Comparison of ENCODE assay signal across 1 cellular context in the genomic region with DNA sequence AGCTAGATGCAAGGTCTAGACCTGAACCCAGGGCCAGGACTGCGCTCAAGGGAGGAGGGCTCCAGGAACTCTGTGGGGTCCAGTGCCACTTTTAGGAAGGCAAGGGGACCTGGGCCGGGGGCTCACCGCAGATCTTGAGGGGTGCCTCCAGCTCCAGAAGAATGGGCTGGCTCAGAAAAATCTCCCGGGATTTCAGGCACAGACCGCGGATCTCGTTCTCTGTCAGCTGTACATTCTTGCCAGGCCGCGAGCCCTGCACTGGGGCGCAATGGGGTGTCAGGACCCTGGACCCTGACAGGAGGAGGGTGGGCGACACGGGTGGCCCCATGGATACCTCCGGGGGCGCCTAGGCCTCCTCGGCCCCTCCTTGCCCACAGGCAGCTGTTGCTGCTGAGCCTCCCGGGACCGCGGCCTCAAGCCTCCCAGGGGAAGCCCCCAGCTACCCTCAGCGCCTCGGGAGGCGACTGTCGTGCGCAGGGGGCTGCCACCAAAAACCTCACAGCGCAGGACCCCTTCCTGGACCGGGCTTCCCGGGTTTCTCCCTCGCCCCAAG.
TF ChIP-seq lines count a peak whose summit lies in the region.

No MANE protein-coding gene starts in this region.

TF ChIP-seq in K562, 482 proteins besides CTCF, POLR2A, EP300 and RAD21 (continued from another document and continues in another):
- TF ChIP-seq, protein P1, sequence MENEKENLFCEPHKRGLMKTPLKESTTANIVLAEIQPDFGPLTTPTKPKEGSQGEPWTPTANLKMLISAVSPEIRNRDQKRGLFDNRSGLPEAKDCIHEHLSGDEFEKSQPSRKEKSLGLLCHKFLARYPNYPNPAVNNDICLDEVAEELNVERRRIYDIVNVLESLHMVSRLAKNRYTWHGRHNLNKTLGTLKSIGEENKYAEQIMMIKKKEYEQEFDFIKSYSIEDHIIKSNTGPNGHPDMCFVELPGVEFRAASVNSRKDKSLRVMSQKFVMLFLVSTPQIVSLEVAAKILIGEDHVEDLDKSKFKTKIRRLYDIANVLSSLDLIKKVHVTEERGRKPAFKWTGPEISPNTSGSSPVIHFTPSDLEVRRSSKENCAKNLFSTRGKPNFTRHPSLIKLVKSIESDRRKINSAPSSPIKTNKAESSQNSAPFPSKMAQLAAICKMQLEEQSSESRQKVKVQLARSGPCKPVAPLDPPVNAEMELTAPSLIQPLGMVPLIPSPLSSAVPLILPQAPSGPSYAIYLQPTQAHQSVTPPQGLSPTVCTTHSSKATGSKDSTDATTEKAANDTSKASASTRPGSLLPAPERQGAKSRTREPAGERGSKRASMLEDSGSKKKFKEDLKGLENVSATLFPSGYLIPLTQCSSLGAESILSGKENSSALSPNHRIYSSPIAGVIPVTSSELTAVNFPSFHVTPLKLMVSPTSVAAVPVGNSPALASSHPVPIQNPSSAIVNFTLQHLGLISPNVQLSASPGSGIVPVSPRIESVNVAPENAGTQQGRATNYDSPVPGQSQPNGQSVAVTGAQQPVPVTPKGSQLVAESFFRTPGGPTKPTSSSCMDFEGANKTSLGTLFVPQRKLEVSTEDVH (IDR thresholded peaks at IDR 0.05; ENCODE audit: low read depth, partially characterized antibody): no peak
- TF ChIP-seq NCOA4 (IDR thresholded peaks at IDR 0.05; ENCODE audit: partially characterized antibody) (no peak), RBM14 (IDR thresholded peaks at IDR 0.05; ENCODE audit: borderline replicate concordance, insufficient read depth, low read depth, low read length) (no peak), ZBTB17 (CRISPR knock-in tag; IDR thresholded peaks at IDR 0.05) (no peak), NR2C2 (CRISPR knock-in tag; IDR thresholded peaks at IDR 0.05) (0 out of 2 replicates have a peak, but pooled peaks have one; percentile 34), NR2C2 (tag; IDR thresholded peaks at IDR 0.05) (no peak), ZNF253 (CRISPR knock-in tag; conservative IDR thresholded peaks at IDR 0.05) (no peak), ZBTB8A (IDR thresholded peaks at IDR 0.05; ENCODE audit: partially characterized antibody) (no peak), NRF1 (conservative IDR thresholded peaks at IDR 0.05 in 1 of 2, IDR thresholded peaks at IDR 0.05 in 1 of 2) (peak; percentile 50 to 61), RFX1 (IDR thresholded peaks at IDR 0.05) (no peak), ZNF668 (CRISPR knock-in tag; IDR thresholded peaks at IDR 0.05) (no peak), HCFC1 (IDR thresholded peaks at IDR 0.05; ENCODE audit: low read depth, low read length) (no peak), SRSF1 (IDR thresholded peaks at IDR 0.05; ENCODE audit: low read depth, low read length) (no peak), ZNF3 (CRISPR knock-in tag; IDR thresholded peaks at IDR 0.05) (no peak), TCFL5 (CRISPR knock-in tag; conservative IDR thresholded peaks at IDR 0.05) (no peak), HNRNPK (IDR thresholded peaks at IDR 0.05; ENCODE audit: low read depth, low read length, poor library complexity, severe bottlenecking) (no peak), XRCC3 (IDR thresholded peaks at IDR 0.05) (no peak), MBD2 (IDR thresholded peaks at IDR 0.05; ENCODE audit: borderline replicate concordance, low read depth) (no peak), NCOA2 (IDR thresholded peaks at IDR 0.05; ENCODE audit: partially characterized antibody in 2 of 2) (no peak), MYC (IDR thresholded peaks at IDR 0.05; ENCODE audit: low read depth, low read length) (no peak), MYC (CRISPR knock-in tag; IDR thresholded peaks at IDR 0.05; ENCODE audit: borderline replicate concordance, low read depth) (no peak), ARID1B (IDR thresholded peaks at IDR 0.05) (no peak), FOXK1 (CRISPR knock-in tag; IDR thresholded peaks at IDR 0.05; ENCODE audit: borderline replicate concordance) (0 out of 2 replicates have a peak, but pooled peaks have one; percentile 9), CBX5 (IDR thresholded peaks at IDR 0.05; ENCODE audit: borderline replicate concordance, low read depth) (no peak), MYBL2 (IDR thresholded peaks at IDR 0.05; ENCODE audit: low read depth) (no peak), MYBL2 (CRISPR knock-in tag; IDR thresholded peaks at IDR 0.05; ENCODE audit: borderline replicate concordance) (no peak), ZNF324 (CRISPR knock-in tag; IDR thresholded peaks at IDR 0.05) (no peak), BRF1 (IDR thresholded peaks at IDR 0.05; ENCODE audit: borderline replicate concordance, extremely low read depth, insufficient read length) (no peak), MAFG (tag; conservative IDR thresholded peaks at IDR 0.05) (no peak), ZKSCAN1 (IDR thresholded peaks at IDR 0.05; ENCODE audit: low read depth, low read length) (no peak), TFAM (CRISPR knock-in tag; conservative IDR thresholded peaks at IDR 0.05) (no peak), ZNF24 (IDR thresholded peaks at IDR 0.05) (no peak), SMC3 (conservative IDR thresholded peaks at IDR 0.05; ENCODE audit: insufficient read depth, low read depth, low read length) (no peak), ZNF551 (CRISPR knock-in tag; IDR thresholded peaks at IDR 0.05) (no peak)
- TF ChIP-seq, protein P2, sequence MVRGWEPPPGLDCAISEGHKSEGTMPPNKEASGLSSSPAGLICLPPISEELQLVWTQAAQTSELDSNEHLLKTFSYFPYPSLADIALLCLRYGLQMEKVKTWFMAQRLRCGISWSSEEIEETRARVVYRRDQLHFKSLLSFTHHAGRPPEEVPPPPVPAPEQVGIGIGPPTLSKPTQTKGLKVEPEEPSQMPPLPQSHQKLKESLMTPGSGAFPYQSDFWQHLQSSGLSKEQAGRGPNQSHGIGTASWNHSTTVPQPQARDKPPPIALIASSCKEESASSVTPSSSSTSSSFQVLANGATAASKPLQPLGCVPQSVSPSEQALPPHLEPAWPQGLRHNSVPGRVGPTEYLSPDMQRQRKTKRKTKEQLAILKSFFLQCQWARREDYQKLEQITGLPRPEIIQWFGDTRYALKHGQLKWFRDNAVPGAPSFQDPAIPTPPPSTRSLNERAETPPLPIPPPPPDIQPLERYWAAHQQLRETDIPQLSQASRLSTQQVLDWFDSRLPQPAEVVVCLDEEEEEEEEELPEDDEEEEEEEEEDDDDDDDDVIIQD (CRISPR knock-in tag; IDR thresholded peaks at IDR 0.05): no peak
- TF ChIP-seq, protein P3, sequence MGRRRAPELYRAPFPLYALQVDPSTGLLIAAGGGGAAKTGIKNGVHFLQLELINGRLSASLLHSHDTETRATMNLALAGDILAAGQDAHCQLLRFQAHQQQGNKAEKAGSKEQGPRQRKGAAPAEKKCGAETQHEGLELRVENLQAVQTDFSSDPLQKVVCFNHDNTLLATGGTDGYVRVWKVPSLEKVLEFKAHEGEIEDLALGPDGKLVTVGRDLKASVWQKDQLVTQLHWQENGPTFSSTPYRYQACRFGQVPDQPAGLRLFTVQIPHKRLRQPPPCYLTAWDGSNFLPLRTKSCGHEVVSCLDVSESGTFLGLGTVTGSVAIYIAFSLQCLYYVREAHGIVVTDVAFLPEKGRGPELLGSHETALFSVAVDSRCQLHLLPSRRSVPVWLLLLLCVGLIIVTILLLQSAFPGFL (CRISPR knock-in tag; IDR thresholded peaks at IDR 0.05): no peak
- TF ChIP-seq, protein P4, sequence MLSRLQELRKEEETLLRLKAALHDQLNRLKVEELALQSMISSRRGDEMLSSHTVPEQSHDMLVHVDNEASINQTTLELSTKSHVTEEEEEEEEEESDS (CRISPR knock-in tag; IDR thresholded peaks at IDR 0.05): no peak
- TF ChIP-seq, protein P5, sequence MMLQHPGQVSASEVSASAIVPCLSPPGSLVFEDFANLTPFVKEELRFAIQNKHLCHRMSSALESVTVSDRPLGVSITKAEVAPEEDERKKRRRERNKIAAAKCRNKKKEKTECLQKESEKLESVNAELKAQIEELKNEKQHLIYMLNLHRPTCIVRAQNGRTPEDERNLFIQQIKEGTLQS (IDR thresholded peaks at IDR 0.05): no peak
- TF ChIP-seq, protein P5 (CRISPR knock-in tag; conservative IDR thresholded peaks at IDR 0.05): no peak
- TF ChIP-seq, protein P6, sequence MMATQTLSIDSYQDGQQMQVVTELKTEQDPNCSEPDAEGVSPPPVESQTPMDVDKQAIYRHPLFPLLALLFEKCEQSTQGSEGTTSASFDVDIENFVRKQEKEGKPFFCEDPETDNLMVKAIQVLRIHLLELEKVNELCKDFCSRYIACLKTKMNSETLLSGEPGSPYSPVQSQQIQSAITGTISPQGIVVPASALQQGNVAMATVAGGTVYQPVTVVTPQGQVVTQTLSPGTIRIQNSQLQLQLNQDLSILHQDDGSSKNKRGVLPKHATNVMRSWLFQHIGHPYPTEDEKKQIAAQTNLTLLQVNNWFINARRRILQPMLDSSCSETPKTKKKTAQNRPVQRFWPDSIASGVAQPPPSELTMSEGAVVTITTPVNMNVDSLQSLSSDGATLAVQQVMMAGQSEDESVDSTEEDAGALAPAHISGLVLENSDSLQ (IDR thresholded peaks at IDR 0.05): no peak
- TF ChIP-seq, protein P7, sequence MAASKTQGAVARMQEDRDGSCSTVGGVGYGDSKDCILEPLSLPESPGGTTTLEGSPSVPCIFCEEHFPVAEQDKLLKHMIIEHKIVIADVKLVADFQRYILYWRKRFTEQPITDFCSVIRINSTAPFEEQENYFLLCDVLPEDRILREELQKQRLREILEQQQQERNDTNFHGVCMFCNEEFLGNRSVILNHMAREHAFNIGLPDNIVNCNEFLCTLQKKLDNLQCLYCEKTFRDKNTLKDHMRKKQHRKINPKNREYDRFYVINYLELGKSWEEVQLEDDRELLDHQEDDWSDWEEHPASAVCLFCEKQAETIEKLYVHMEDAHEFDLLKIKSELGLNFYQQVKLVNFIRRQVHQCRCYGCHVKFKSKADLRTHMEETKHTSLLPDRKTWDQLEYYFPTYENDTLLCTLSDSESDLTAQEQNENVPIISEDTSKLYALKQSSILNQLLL (CRISPR knock-in tag; IDR thresholded peaks at IDR 0.05; ENCODE audit: borderline replicate concordance): no peak
- TF ChIP-seq, protein P8, sequence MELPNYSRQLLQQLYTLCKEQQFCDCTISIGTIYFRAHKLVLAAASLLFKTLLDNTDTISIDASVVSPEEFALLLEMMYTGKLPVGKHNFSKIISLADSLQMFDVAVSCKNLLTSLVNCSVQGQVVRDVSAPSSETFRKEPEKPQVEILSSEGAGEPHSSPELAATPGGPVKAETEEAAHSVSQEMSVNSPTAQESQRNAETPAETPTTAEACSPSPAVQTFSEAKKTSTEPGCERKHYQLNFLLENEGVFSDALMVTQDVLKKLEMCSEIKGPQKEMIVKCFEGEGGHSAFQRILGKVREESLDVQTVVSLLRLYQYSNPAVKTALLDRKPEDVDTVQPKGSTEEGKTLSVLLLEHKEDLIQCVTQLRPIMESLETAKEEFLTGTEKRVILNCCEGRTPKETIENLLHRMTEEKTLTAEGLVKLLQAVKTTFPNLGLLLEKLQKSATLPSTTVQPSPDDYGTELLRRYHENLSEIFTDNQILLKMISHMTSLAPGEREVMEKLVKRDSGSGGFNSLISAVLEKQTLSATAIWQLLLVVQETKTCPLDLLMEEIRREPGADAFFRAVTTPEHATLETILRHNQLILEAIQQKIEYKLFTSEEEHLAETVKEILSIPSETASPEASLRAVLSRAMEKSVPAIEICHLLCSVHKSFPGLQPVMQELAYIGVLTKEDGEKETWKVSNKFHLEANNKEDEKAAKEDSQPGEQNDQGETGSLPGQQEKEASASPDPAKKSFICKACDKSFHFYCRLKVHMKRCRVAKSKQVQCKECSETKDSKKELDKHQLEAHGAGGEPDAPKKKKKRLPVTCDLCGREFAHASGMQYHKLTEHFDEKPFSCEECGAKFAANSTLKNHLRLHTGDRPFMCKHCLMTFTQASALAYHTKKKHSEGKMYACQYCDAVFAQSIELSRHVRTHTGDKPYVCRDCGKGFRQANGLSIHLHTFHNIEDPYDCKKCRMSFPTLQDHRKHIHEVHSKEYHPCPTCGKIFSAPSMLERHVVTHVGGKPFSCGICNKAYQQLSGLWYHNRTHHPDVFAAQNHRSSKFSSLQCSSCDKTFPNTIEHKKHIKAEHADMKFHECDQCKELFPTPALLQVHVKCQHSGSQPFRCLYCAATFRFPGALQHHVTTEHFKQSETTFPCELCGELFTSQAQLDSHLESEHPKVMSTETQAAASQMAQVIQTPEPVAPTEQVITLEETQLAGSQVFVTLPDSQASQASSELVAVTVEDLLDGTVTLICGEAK (IDR thresholded peaks at IDR 0.05): 0 out of 2 replicates have a peak, but pooled peaks have one; percentile 21
- TF ChIP-seq, protein P8 (CRISPR knock-in tag; IDR thresholded peaks at IDR 0.05): no peak
